In the genomic region with DNA sequence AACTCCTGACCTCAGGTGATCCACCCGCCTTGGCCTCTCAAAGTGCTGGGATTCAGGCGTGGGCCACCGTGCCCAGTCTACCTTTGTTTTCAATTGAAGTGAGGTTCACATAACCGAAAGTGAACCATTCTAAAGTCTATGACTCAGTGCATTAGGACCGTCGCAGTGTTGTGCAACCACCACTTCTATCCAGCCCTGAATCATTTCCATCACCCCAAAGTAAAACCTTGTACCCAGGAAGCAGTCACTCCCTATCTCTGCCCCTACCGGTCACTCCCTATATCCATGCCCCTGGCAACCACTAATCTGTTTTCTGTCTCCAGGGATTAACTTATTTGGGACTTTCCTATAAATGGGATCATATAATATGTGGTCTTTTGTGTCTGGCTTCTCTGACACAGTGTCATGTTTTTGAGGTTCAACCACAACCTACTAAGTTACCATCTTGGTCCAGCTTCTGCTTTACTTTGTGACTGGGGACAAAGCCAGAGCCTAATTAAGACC, we compare ENCODE assay signal across 8 cellular contexts. TPM values are rescaled to one million over a fixed set of nuclear protein-coding genes. Genes with fewer than 3 reads are reported as not detected.
A peak's percentile ranks its signal among the peaks of the same experiment; 100 is the strongest.
DNase-seq lines count a peak whose midpoint lies in the region; ATAC-seq, FAIRE-seq and TF ChIP-seq lines count a peak whose summit lies in the region.

No MANE protein-coding gene starts in this region.

- in situ Hi-C loops in astrocyte of the cerebellum (cut with HindIII; ENCODE audit: low sequenced_read_pairs): no loop called here

- H3K4me1 Mint-ChIP-seq in activated CD4-positive, alpha-beta T cell treated with anti-CD3 and anti-CD28 coated beads, Interleukin-2, amount 10 ng/mL, durations not matched to agents 24 days and 14 days: peaks cover 2% of the 10 kb centered on the region

- peak; percentile 43 for TF ChIP-seq CTCF in astrocyte of the cerebellum (IDR thresholded peaks at IDR 0.05; ENCODE audit: low read depth, low read length, missing control alignments)

- DNase-seq in HTR-8/SVneo (ENCODE audit: insufficient read length, low spot score): peak; percentile 97
- DNase-seq in astrocyte of the cerebellum (ENCODE audit: low read depth): peak; percentile 79
- peak; percentile 97 for DNase-seq in mesenchymal stem cell
- DNase-seq in NCI-H1105 treated with DMSO at 0.1 percent for 48 hours (lab: John Stamatoyannopoulos, UW): no peak
- DNase-seq in activated CD4-positive, alpha-beta T cell treated with anti-CD3 and anti-CD28 coated beads, Interleukin-2, amount 10 ng/mL, durations not matched to agents 24 days and 14 days: no peak

- H3K27me3 ChIP-seq in ACC112 (ENCODE audit: insufficient read depth, low read length) (no peaks in the 10 kb centered on the region), mesenchymal stem cell (ENCODE audit: control insufficient read depth in 1 of 2, insufficient read depth in 1 of 2, low read length in 2 of 2) (no peaks in the 10 kb centered on the region)

- peak overlapping the region; percentile 72 for H3K9ac ChIP-seq in mesenchymal stem cell (ENCODE audit: low read length)

- H3K27me3 Mint-ChIP-seq in activated CD4-positive, alpha-beta T cell treated with anti-CD3 and anti-CD28 coated beads, Interleukin-2, amount 10 ng/mL, durations not matched to agents 24 days and 14 days: no peaks in the 10 kb centered on the region

- WGBS in mesenchymal stem cell: 22% methylated on average over 6 of the region's 7 CpGs

- H3K27ac ChIP-seq in ACC112 (ENCODE audit: low read depth, low read length): peak overlapping the region; percentile 98
- H3K27ac ChIP-seq in mesenchymal stem cell (ENCODE audit: low read length, poor library complexity, severe bottlenecking): peak overlapping the region; percentile 33

- no peak overlapping the region for H2BK120ac ChIP-seq in mesenchymal stem cell (ENCODE audit: low read depth, low read length)

- H3K4me3 Mint-ChIP-seq in activated CD4-positive, alpha-beta T cell treated with anti-CD3 and anti-CD28 coated beads, Interleukin-2, amount 10 ng/mL, durations not matched to agents 24 days and 14 days: no peak overlapping the region

- H3K9me3 ChIP-seq in mesenchymal stem cell (ENCODE audit: control insufficient read depth, low read length): no peaks in the 10 kb centered on the region

- H2AK5ac ChIP-seq in mesenchymal stem cell (ENCODE audit: low read length, severe bottlenecking): no peak overlapping the region

- H2AFZ ChIP-seq in ACC112 (ENCODE audit: low read length, unreplicated experiment): peak overlapping the region; percentile 42
- H2AFZ ChIP-seq in mesenchymal stem cell (ENCODE audit: low read depth, low read length): no peak overlapping the region

- peak overlapping the region; percentile 46; the same call in 1 of the 2 replicates for H3K4me3 ChIP-seq in ACC112 (ENCODE audit: low read depth, low read length)
- no peak overlapping the region for H3K4me3 ChIP-seq in astrocyte of the cerebellum (ENCODE audit: low read depth, low read length)
- H3K4me3 ChIP-seq in mesenchymal stem cell (ENCODE audit: insufficient read depth in 1 of 2, low read depth in 1 of 2, low read length in 2 of 2): no peak overlapping the region

- peaks cover 54% of the 10 kb centered on the region for H3K4me1 ChIP-seq in ACC112 (ENCODE audit: control insufficient read depth, insufficient read depth, low read length, unreplicated experiment)
- peaks cover 40% of the 10 kb centered on the region for H3K4me1 ChIP-seq in mesenchymal stem cell (ENCODE audit: control insufficient read depth, insufficient read depth, low read depth, low read length)

- H3K4me2 ChIP-seq in mesenchymal stem cell (ENCODE audit: low read length, poor library complexity, severe bottlenecking): no peak overlapping the region

- no peak overlapping the region for H3K4ac ChIP-seq in mesenchymal stem cell (ENCODE audit: low read depth in 1 of 2, low read length in 2 of 2)

- H3K14ac ChIP-seq in mesenchymal stem cell (ENCODE audit: low read length in 2 of 2): no peak overlapping the region

- no peaks in the 10 kb centered on the region for H3K36me3 ChIP-seq in ACC112 (ENCODE audit: insufficient read depth, low read length)
- H3K36me3 ChIP-seq in mesenchymal stem cell (ENCODE audit: control insufficient read depth in 1 of 2, insufficient read depth in 2 of 2, low read depth in 1 of 2, low read length in 2 of 2): no peaks in the 10 kb centered on the region

- no peak overlapping the region for H2BK15ac ChIP-seq in mesenchymal stem cell (ENCODE audit: low read depth, poor library complexity, severe bottlenecking)

- H3K27ac Mint-ChIP-seq in activated CD4-positive, alpha-beta T cell treated with anti-CD3 and anti-CD28 coated beads, Interleukin-2, amount 10 ng/mL, durations not matched to agents 24 days and 14 days: no peak overlapping the region

- no peak for ATAC-seq in HG02884 (IDR thresholded peaks at IDR 0.05; ENCODE audit: unreplicated experiment)
- no peak for ATAC-seq in HG03521 (IDR thresholded peaks at IDR 0.05; ENCODE audit: unreplicated experiment)

- H4K91ac ChIP-seq in mesenchymal stem cell (ENCODE audit: low read length): no peak overlapping the region

- no peaks in the 10 kb centered on the region for H3K9me3 Mint-ChIP-seq in activated CD4-positive, alpha-beta T cell treated with anti-CD3 and anti-CD28 coated beads, Interleukin-2, amount 10 ng/mL, durations not matched to agents 24 days and 14 days

- intact Hi-C loops in activated CD4-positive, alpha-beta T cell treated with anti-CD3 and anti-CD28 coated beads, Interleukin-2, amount 10 ng/mL, durations not matched to agents 24 days and 14 days (cut with micrococcal nuclease): no loop called here

- no peak overlapping the region for H3K18ac ChIP-seq in mesenchymal stem cell (ENCODE audit: low read depth in 1 of 2, low read length in 2 of 2)

- H3K79me2 ChIP-seq in ACC112 (ENCODE audit: control insufficient read depth, insufficient read depth, low read length, unreplicated experiment): no peaks in the 10 kb centered on the region

- no peaks in the 10 kb centered on the region for H3K36me3 Mint-ChIP-seq in activated CD4-positive, alpha-beta T cell treated with anti-CD3 and anti-CD28 coated beads, Interleukin-2, amount 10 ng/mL, durations not matched to agents 24 days and 14 days (ENCODE audit: low read depth)

- no peak overlapping the region for H2BK12ac ChIP-seq in mesenchymal stem cell (ENCODE audit: low read length in 2 of 2)

- H2BK5ac ChIP-seq in mesenchymal stem cell (ENCODE audit: low read depth, low read length, poor library complexity, severe bottlenecking): no peak overlapping the region

- no peak overlapping the region for H4K8ac ChIP-seq in mesenchymal stem cell (ENCODE audit: low read length)

- peak; percentile 98 for FAIRE-seq in HTR-8/SVneo (lab: Jason Lieb, UNC)

- no peaks in the 10 kb centered on the region for H3K79me1 ChIP-seq in mesenchymal stem cell (replicated peaks; ENCODE audit: low read length, poor library complexity, severe bottlenecking)

- H3K23ac ChIP-seq in mesenchymal stem cell (ENCODE audit: low read length in 2 of 2): no peak overlapping the region

RNA-seq across cellular contexts. Expression of a gene that starts 28.3 kb away (rescaled TPM):
- polyA plus RNA-seq in mesenchymal stem cell (2013, experiment 1 of 2): 26.3 TPM
- polyA plus RNA-seq in mesenchymal stem cell (2013, experiment 2 of 2): 26.1 TPM
- 0.86 and 0.95 TPM in 2 replicates for total RNA-seq in activated CD4-positive, alpha-beta T cell treated with anti-CD3 and anti-CD28 coated beads, Interleukin-2, amount 10 ng/mL, durations not matched to agents 24 days and 14 days

Comparison
In these comparisons a context has a peak if more than half of its experiments do, and no peak if none do; other contexts are left out.
1. DNase-seq: peak in HTR-8/SVneo (single experiment), astrocyte of the cerebellum (single experiment) and mesenchymal stem cell (single experiment); none in NCI-H1105 treated with DMSO at 0.1 percent for 48 hours (single experiment) and activated CD4-positive, alpha-beta T cell treated with anti-CD3 and anti-CD28 coated beads, Interleukin-2, amount 10 ng/mL, durations not matched to agents 24 days and 14 days (single experiment).